In genomic region chr21:28884976-28885852, GRCh38 we compare ENCODE assay signal across 8 cellular contexts.
A peak's percentile ranks its signal among the peaks of the same experiment; 100 is the strongest.
DNase-seq lines count a peak whose midpoint lies in the region; ATAC-seq and TF ChIP-seq lines count a peak whose summit lies in the region.

No MANE protein-coding gene starts in this region.

- peak; percentile 95 to 97 for DNase-seq in AML-193 (lab: John Stamatoyannopoulos, UW)
- peak; percentile 76 for DNase-seq in NCI-H460 (ENCODE audit: extremely low read depth, low read depth)
- peak; percentile 90 for DNase-seq in activated CD4-positive, alpha-beta T cell treated with anti-CD3 and anti-CD28 coated beads for 1 hour
- DNase-seq in choroid plexus epithelial cell (ENCODE audit: low read depth), result peak; percentile 96
- DNase-seq in kidney tubule cell (ENCODE audit: low spot score), result peak; percentile 92
- DNase-seq in stimulated activated CD4-positive, alpha-beta T cell treated with anti-CD3 and anti-CD28 coated beads, Interleukin-1b, Interleukin-23, amount 100 ng/mL, for 1 hour (ENCODE audit: low read depth in 2 of 2), result peak; percentile 78

- TF ChIP-seq CTCF in choroid plexus epithelial cell (conservative IDR thresholded peaks at IDR 0.05; ENCODE audit: low read depth, low read length), result no peak

- H3K4me3 ChIP-seq in choroid plexus epithelial cell (ENCODE audit: low read depth, low read length), result peak overlapping the region; percentile 79

- ATAC-seq in HG03432 (IDR thresholded peaks at IDR 0.05; ENCODE audit: unreplicated experiment), result peak; percentile 97

- TF ChIP-seq POLR2A in GM19193 (IDR thresholded peaks at IDR 0.05; ENCODE audit: extremely low read depth, insufficient read depth, insufficient read length), result peak; percentile 81

Comparison
In these comparisons a context has a peak if more than half of its experiments do, and no peak if none do; other contexts are left out.
1. Peak in every context shown above with its lines: DNase-seq, ATAC-seq and H3K4me3 ChIP-seq.